In the genomic region with DNA sequence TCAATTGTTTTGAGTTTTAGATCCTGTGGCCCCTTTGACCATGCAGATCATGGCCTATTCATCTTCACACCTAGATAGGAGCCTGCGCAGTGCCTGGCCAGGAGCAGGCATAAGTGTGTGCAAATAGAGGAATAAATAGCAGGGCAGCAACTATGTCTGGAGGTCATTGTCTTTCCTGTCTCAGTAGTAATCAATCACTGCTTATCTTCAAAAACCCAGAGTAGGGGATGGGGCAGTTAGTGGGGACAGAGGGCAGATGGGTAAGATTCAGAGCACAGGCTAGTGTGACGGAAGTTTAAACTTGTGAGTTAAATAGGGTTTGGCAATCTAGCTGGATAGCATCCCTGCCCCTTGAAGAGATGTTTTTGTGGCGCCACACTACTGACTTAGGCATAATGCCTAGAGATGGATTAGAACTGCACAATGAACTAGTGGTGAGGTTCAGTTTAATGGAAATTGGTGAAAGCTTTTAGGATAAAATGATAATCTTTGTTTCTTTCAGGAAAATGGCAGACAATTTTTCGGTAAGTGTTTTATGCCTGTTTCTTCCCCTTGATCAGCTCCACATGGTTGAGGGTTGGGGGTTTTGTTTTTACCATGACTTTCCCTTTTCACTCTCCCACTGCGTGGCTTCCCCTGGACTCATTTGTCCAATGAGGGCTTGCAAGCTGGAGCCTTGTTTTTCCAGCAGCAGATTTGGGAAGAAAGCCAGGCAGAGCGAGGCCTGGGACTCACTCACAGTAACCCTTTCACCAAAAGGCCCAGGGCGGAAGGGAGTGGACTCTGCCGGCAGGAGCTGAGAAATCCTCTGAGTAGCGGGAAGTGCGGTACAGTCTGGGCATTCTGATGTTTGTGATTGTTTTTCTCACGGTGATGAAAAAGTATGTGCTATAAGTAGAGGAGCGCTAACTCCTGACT, we compare ENCODE assay signal across 10 cellular contexts. TPM values are rescaled to one million over a fixed set of nuclear protein-coding genes. Genes with fewer than 3 reads are reported as not detected.
DNase-seq lines count a peak whose midpoint lies in the region; ATAC-seq, FAIRE-seq and TF ChIP-seq lines count a peak whose summit lies in the region.
"Had no signal": no experiment of that assay in that cellular context is flagged by ENCODE, and none has a peak within 500 bp of the region (broad histone marks: within the 10 kb centered on the region; RNA-seq: fewer than 3 reads in every experiment).

No MANE protein-coding gene starts in this region.

- H3K9me3 Mint-ChIP-seq in brain = no peaks in the 10 kb centered on the region

- peak; percentile 40 for TF ChIP-seq CTCF in AG10803 (conservative IDR thresholded peaks at IDR 0.05; ENCODE audit: low read length)
- TF ChIP-seq CTCF in brain (conservative IDR thresholded peaks at IDR 0.05) = no peak

- H3K27me3 Mint-ChIP-seq in brain = no peaks in the 10 kb centered on the region

- H3K4me1 Mint-ChIP-seq in brain = peaks cover 12% of the 10 kb centered on the region

- intact Hi-C loops in left cardiac atrium (cut with DNase I) = loop anchor here in 1 of 2 donors (5.0 kb wide), 1 partner anchor 35 kb away; no protein-coding TSS in a partner anchor
- intact Hi-C loops in posterior vena cava (cut with DNase I) = no loop called here

- no peak for FAIRE-seq in GM19239 (lab: Jason Lieb, UNC)

- peak overlapping the region in 4 of 5 experiments; percentile 21 to 81 (median 44) for H3K4me3 Mint-ChIP-seq in brain

- H3K4me3 ChIP-seq in AG10803 (ENCODE audit: low read length) = peak overlapping the region; percentile 11; the same call in 1 of the 2 replicates

- peak overlapping the region; percentile 49 to 94 (median 71) for H3K27ac Mint-ChIP-seq in brain

- peak; percentile 90 to 91 for ATAC-seq in left cardiac atrium
- no peak for ATAC-seq in HG03460 (IDR thresholded peaks at IDR 0.05; ENCODE audit: unreplicated experiment)
- no peak for ATAC-seq in HG03457 (IDR thresholded peaks at IDR 0.05; ENCODE audit: unreplicated experiment)
- ATAC-seq: activated CD4-positive, CD25-positive, alpha-beta regulatory T cell treated with anti-CD3 and anti-CD28 coated beads, Interleukin-2, amount 50 U/mL, for 24 hours had no signal

- DNase-seq in AG10803 (ENCODE audit: low read depth) = peak; percentile 83
- peak; percentile 89 for DNase-seq in left cardiac atrium
- peak; percentile 88 for DNase-seq in posterior vena cava (ENCODE audit: low spot score)
- no peak for DNase-seq in DMS53 (lab: John Stamatoyannopoulos, UW)
- DNase-seq in GM19239 (ENCODE audit: insufficient read length, low spot score) = no peak
- DNase-seq: NCI-H226 had no signal

- H3K36me3 Mint-ChIP-seq in brain = peaks cover 5% of the 10 kb centered on the region

RNA-seq across cellular contexts. Expression of a gene that starts 8.1 kb away (rescaled TPM):
- polyA plus RNA-seq in brain (ENCODE audit: insufficient read depth, low read depth, low replicate concordance) = 30.6 TPM
- total RNA-seq in left cardiac atrium (100 to 1,000 TPM; 121 to 159 TPM), posterior vena cava (100 to 1,000 TPM; 148 to 189 TPM)

RNA-seq across cellular contexts. Expression of a gene that starts 54.3 kb away (rescaled TPM):
- 19.4 TPM for polyA plus RNA-seq in brain (ENCODE audit: insufficient read depth, low read depth, low replicate concordance)
- under 1 TPM; 0.29 to 0.80 TPM for total RNA-seq in left cardiac atrium
- under 1 TPM; 0.10 to 0.69 TPM for total RNA-seq in posterior vena cava

Comparison
In these comparisons a context has a peak if more than half of its experiments do, and no peak if none do; other contexts are left out.
1. DNase-seq: peak in AG10803 (single experiment), left cardiac atrium (single experiment) and posterior vena cava (single experiment); none in DMS53 (single experiment) and GM19239 (single experiment).
2. ATAC-seq: peak in left cardiac atrium (2 of 2); none in HG03460 (single experiment) and HG03457 (single experiment).